In the genomic region with DNA sequence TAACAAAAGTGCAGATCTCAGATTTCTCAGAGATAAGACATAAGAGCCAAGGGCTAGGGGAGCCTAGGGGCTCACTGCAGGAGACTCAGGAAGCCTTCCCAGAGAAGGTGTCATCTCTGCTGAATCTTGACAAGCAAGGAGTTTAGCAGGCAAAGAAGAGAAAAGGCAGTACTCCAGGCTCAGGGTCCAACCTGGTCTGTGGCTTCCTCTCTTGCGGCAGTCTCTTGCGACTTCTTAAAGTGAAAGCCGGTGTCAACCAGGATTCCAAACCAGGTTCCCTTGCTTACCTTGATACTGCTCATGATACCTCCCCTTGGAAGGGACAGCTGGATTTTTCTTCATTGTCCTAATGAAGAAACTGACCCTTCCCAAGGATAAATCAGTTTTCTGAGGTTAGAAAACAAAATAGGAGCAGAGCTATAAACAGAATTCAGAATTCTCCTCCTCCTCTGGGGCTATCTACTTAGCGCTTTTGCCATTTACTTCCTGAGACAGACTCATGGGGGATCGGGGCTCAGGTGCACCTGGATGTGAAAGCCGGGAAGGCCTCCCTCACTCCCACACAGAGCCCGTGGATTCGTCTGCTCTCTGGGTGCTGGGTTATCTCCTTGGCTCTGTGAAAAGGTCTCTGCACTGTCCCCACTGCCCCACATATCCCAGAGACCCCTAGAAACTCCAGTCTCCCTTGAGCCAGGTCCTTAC, we compare ENCODE assay signal across 1 cellular context.
TF ChIP-seq lines count a peak whose summit lies in the region.

No MANE protein-coding gene starts in this region.

TF ChIP-seq in SK-N-SH treated with all-trans-retinoic acid at 6 μM for 48 hours, 23 proteins besides CTCF, POLR2A, EP300 and RAD21 (continued from another document):
- TF ChIP-seq, protein P1, sequence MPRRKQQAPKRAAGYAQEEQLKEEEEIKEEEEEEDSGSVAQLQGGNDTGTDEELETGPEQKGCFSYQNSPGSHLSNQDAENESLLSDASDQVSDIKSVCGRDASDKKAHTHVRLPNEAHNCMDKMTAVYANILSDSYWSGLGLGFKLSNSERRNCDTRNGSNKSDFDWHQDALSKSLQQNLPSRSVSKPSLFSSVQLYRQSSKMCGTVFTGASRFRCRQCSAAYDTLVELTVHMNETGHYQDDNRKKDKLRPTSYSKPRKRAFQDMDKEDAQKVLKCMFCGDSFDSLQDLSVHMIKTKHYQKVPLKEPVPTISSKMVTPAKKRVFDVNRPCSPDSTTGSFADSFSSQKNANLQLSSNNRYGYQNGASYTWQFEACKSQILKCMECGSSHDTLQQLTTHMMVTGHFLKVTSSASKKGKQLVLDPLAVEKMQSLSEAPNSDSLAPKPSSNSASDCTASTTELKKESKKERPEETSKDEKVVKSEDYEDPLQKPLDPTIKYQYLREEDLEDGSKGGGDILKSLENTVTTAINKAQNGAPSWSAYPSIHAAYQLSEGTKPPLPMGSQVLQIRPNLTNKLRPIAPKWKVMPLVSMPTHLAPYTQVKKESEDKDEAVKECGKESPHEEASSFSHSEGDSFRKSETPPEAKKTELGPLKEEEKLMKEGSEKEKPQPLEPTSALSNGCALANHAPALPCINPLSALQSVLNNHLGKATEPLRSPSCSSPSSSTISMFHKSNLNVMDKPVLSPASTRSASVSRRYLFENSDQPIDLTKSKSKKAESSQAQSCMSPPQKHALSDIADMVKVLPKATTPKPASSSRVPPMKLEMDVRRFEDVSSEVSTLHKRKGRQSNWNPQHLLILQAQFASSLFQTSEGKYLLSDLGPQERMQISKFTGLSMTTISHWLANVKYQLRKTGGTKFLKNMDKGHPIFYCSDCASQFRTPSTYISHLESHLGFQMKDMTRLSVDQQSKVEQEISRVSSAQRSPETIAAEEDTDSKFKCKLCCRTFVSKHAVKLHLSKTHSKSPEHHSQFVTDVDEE (CRISPR knock-in tag; IDR thresholded peaks at IDR 0.05), result no peak
- TF ChIP-seq OSR1 (CRISPR knock-in tag; IDR thresholded peaks at IDR 0.05) (no peak), CSDC2 (CRISPR knock-in tag; IDR thresholded peaks at IDR 0.05) (no peak), ZNF565 (CRISPR knock-in tag; conservative IDR thresholded peaks at IDR 0.05; ENCODE audit: low read depth) (no peak), PPARA (CRISPR knock-in tag; IDR thresholded peaks at IDR 0.05; ENCODE audit: borderline replicate concordance) (no peak), ARNTL (CRISPR knock-in tag; IDR thresholded peaks at IDR 0.05; ENCODE audit: borderline replicate concordance, low read depth) (no peak), RARB (CRISPR knock-in tag; IDR thresholded peaks at IDR 0.05) (no peak), TOX (CRISPR knock-in tag; IDR thresholded peaks at IDR 0.05; ENCODE audit: borderline replicate concordance) (no peak), ZC3H10 (CRISPR knock-in tag; IDR thresholded peaks at IDR 0.05) (no peak), ZFP30 (CRISPR knock-in tag; IDR thresholded peaks at IDR 0.05) (no peak), ESRRG (CRISPR knock-in tag; IDR thresholded peaks at IDR 0.05) (no peak), ZNF70 (CRISPR knock-in tag; IDR thresholded peaks at IDR 0.05) (no peak), GLIS3 (CRISPR knock-in tag; IDR thresholded peaks at IDR 0.05) (no peak), ZNF8 (CRISPR knock-in tag; IDR thresholded peaks at IDR 0.05) (no peak), ISL1 (CRISPR knock-in tag; IDR thresholded peaks at IDR 0.05) (no peak), BACH2 (CRISPR knock-in tag; IDR thresholded peaks at IDR 0.05; ENCODE audit: borderline replicate concordance) (no peak)
- TF ChIP-seq, protein P2, sequence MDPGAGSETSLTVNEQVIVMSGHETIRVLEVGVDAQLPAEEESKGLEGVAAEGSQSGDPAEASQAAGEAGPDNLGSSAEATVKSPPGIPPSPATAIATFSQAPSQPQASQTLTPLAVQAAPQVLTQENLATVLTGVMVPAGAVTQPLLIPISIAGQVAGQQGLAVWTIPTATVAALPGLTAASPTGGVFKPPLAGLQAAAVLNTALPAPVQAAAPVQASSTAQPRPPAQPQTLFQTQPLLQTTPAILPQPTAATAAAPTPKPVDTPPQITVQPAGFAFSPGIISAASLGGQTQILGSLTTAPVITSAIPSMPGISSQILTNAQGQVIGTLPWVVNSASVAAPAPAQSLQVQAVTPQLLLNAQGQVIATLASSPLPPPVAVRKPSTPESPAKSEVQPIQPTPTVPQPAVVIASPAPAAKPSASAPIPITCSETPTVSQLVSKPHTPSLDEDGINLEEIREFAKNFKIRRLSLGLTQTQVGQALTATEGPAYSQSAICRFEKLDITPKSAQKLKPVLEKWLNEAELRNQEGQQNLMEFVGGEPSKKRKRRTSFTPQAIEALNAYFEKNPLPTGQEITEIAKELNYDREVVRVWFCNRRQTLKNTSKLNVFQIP (CRISPR knock-in tag; IDR thresholded peaks at IDR 0.05; ENCODE audit: borderline replicate concordance, low read depth), result no peak
